Comparison of ENCODE assay signal across 20 cellular contexts in genomic region chr17:82054351-82055022, GRCh38. TPM values are rescaled to one million over a fixed set of nuclear protein-coding genes. Genes with fewer than 3 reads are reported as not detected.
DNase-seq lines count a peak whose midpoint lies in the region; ATAC-seq and TF ChIP-seq lines count a peak whose summit lies in the region.
"Had no signal": no experiment of that assay in that cellular context is flagged by ENCODE, and none has a peak within 500 bp of the region (broad histone marks: within the 10 kb centered on the region; RNA-seq: fewer than 3 reads in every experiment).

No MANE protein-coding gene starts in this region.

- peaks cover 9% of the 10 kb centered on the region for H3K4me1 ChIP-seq in ovary (ENCODE audit: insufficient read depth)
- peaks cover 16% of the 10 kb centered on the region for H3K4me1 ChIP-seq in smooth muscle cell (ENCODE audit: low read depth)

- H3K27ac Mint-ChIP-seq in central memory CD8-positive, alpha-beta T cell (ENCODE audit: low read depth): no peak overlapping the region
- H3K27ac Mint-ChIP-seq: activated B cell treated with CpG ODN at 0.5 μM for 24 hours; progenitor cell of endocrine pancreas; T-helper 2 cell treated with Interferon-gamma antibody and Interleukin-4, amounts not matched to agents 5 μg/mL and 100 μg/mL, for 36 hours had no signal

- TF ChIP-seq CTCF in ovary (IDR thresholded peaks at IDR 0.05) (no peak), smooth muscle cell (IDR thresholded peaks at IDR 0.05; ENCODE audit: borderline replicate concordance, insufficient read depth, poor library complexity, severe bottlenecking) (no peak)

- H3F3A ChIP-seq in smooth muscle cell (ENCODE audit: low read depth): no peaks in the 10 kb centered on the region

- H3K27ac ChIP-seq in ovary (no peak overlapping the region), smooth muscle cell (ENCODE audit: low read depth) (no peak overlapping the region)

- H3K4me3 ChIP-seq in ovary (no peak overlapping the region), smooth muscle cell (no peak overlapping the region)
- H3K4me3 ChIP-seq: HAP-1 had no signal

- no peak overlapping the region for H3K4me2 ChIP-seq in smooth muscle cell

- peak; percentile 40 for DNase-seq in Right ventricle myocardium inferior (ENCODE audit: missing footprints)
- no peak for DNase-seq in Right ventricle myocardium superior
- DNase-seq in Daoy (ENCODE audit: low read depth): peak; percentile 10
- no peak for DNase-seq in central memory CD8-positive, alpha-beta T cell (ENCODE audit: low spot score in 2 of 2)
- DNase-seq in ovary: peak in 3 of 5 donors; percentile 25 to 38 (median 27)
- no peak for DNase-seq in smooth muscle cell (lab: John Stamatoyannopoulos, UW; ENCODE audit: unreplicated experiment)
- no peak for DNase-seq in erythroblast (lab: John Stamatoyannopoulos, UW)
- DNase-seq: activated B cell treated with CpG ODN at 0.5 μM for 24 hours; activated effector memory CD4-positive, alpha-beta T cell treated with Interleukin-2 at 50 U/mL for 16 hours; amniotic stem cell; NCI-H1092 treated with DMSO at 0.1 percent for 48 hours; NCI-H2029 treated with DMSO at 0.1 percent for 48 hours; stimulated activated CD4-positive, alpha-beta T cell treated with anti-CD3 and anti-CD28 coated beads, Interleukin-2, amount 100 ng/mL, for 48 hours; trophoblast cell had no signal

- ATAC-seq in Right ventricle myocardium inferior: no peak
- no peak for ATAC-seq in Right ventricle myocardium superior (ENCODE audit: poor library complexity)
- no peak for ATAC-seq in central memory CD8-positive, alpha-beta T cell (replicated peaks; ENCODE audit: extremely low read depth, poor library complexity, severe bottlenecking)
- ATAC-seq in HG02798 (IDR thresholded peaks at IDR 0.05; ENCODE audit: poor library complexity, unreplicated experiment): no peak
- ATAC-seq: Panc1 had no signal

- H3K27me3 ChIP-seq in ovary: no peaks in the 10 kb centered on the region
- H3K27me3 ChIP-seq in smooth muscle cell (ENCODE audit: low read depth): no peaks in the 10 kb centered on the region

- peaks cover 7% of the 10 kb centered on the region for H4K20me1 ChIP-seq in smooth muscle cell (ENCODE audit: low read depth)

- intact Hi-C loops in Right ventricle myocardium inferior (cut with DNase I) (no loop called here), Right ventricle myocardium superior (cut with DNase I) (no loop called here), ovary (cut with DNase I) (loop anchor here in 1 of 4 donors (10.0 kb wide), 1 partner anchor 60 kb away; no protein-coding TSS in a partner anchor)

- H3K27me3 Mint-ChIP-seq in central memory CD8-positive, alpha-beta T cell: no peaks in the 10 kb centered on the region
- H3K27me3 Mint-ChIP-seq: activated B cell treated with CpG ODN at 0.5 μM for 24 hours; dendritic cell treated with granulocyte-macrophage colony-stimulating factor and Interleukin-4, amounts not matched to agents 40 ng/mL and 50 ng/mL, for 4 days; progenitor cell of endocrine pancreas had no signal

- H3K36me3 ChIP-seq in ovary (no peaks in the 10 kb centered on the region), smooth muscle cell (ENCODE audit: low read depth) (no peaks in the 10 kb centered on the region)

- peaks cover 23% of the 10 kb centered on the region for H3K79me2 ChIP-seq in smooth muscle cell (ENCODE audit: low read depth)

- TF ChIP-seq EP300 in ovary (IDR thresholded peaks at IDR 0.05): no peak

- H3K4me1 Mint-ChIP-seq in central memory CD8-positive, alpha-beta T cell: peaks cover 5% of the 10 kb centered on the region

- TF ChIP-seq POLR2A in ovary (IDR thresholded peaks at IDR 0.05) (no peak), erythroblast (IDR thresholded peaks at IDR 0.05; ENCODE audit: low read length) (no peak)

- H3K36me3 Mint-ChIP-seq in central memory CD8-positive, alpha-beta T cell (ENCODE audit: insufficient read depth): peaks cover 13% of the 10 kb centered on the region

- peak overlapping the region; percentile 78 for H3K4me3 Mint-ChIP-seq in central memory CD8-positive, alpha-beta T cell
- H3K4me3 Mint-ChIP-seq: activated B cell treated with CpG ODN at 0.5 μM for 24 hours; dendritic cell treated with granulocyte-macrophage colony-stimulating factor and Interleukin-4, amounts not matched to agents 40 ng/mL and 50 ng/mL, for 4 days had no signal

- H2AFZ ChIP-seq in smooth muscle cell (ENCODE audit: low read depth): no peak overlapping the region

- no peak overlapping the region for H3K9ac ChIP-seq in smooth muscle cell (ENCODE audit: low read depth)

- H3K9me3 Mint-ChIP-seq in central memory CD8-positive, alpha-beta T cell: no peaks in the 10 kb centered on the region
- H3K9me3 Mint-ChIP-seq: activated B cell treated with CpG ODN at 0.5 μM for 24 hours; dendritic cell treated with granulocyte-macrophage colony-stimulating factor and Interleukin-4, amounts not matched to agents 40 ng/mL and 50 ng/mL, for 4 days; T-helper 2 cell treated with Interferon-gamma antibody and Interleukin-4, amounts not matched to agents 5 μg/mL and 100 μg/mL, for 36 hours had no signal

- H3K9me3 ChIP-seq in ovary: no peaks in the 10 kb centered on the region
- no peaks in the 10 kb centered on the region for H3K9me3 ChIP-seq in smooth muscle cell (replicated peaks; ENCODE audit: low read depth)
- H3K9me3 ChIP-seq: HAP-1 had no signal

- 80 to 85% (median 83%) methylated on average over 36 to 38 of the region's 38 CpGs for WGBS in ovary, 3 donors
- WGBS in smooth muscle cell (ENCODE audit: low lambda C conversion rate): 96% methylated on average over 37 of the region's 38 CpGs

RNA-seq across cellular contexts. Expression of gene GPS1, which starts 2.8 kb away (rescaled TPM):
- total RNA-seq in Right ventricle myocardium inferior: 80.9 TPM
- 86.5 TPM for total RNA-seq in Right ventricle myocardium superior
- 180 and 190 TPM in 2 replicates for total RNA-seq in Daoy (2014; rRNA removed; shearing (Covaris generic))
- total RNA-seq in ovary: 10 to 100 TPM; 48.8 to 96.2 (median 80.1) TPM
- 10 to 100 TPM; 12.4 to 77.8 TPM for polyA plus RNA-seq in ovary
- total RNA-seq in smooth muscle cell: 72.0 and 93.7 TPM in 2 replicates
- polyA plus RNA-seq in smooth muscle cell: 134 and 143 TPM in 2 replicates

RNA-seq across cellular contexts. Expression of gene RFNG, which starts 2.9 kb away (rescaled TPM):
- total RNA-seq in Right ventricle myocardium inferior (19.3 TPM), Right ventricle myocardium superior (20.5 TPM), ovary (10 to 100 TPM; 33.3 to 53.0 (median 44.7) TPM), smooth muscle cell (20.3 and 27.1 TPM in 2 replicates)
- 18.8 and 20.2 TPM in 2 replicates for total RNA-seq in Daoy (2014; rRNA removed; shearing (Covaris generic))
- polyA plus RNA-seq in ovary (10 to 100 TPM; 20.9 to 61.3 TPM), smooth muscle cell (54.9 and 58.8 TPM in 2 replicates)

RNA-seq across cellular contexts. Expression of gene DUS1L, which starts 11.1 kb away (rescaled TPM):
- total RNA-seq in Right ventricle myocardium inferior (59.3 TPM), Right ventricle myocardium superior (57.9 TPM), ovary (10 to 100 TPM; 40.1 to 72.4 (median 67.7) TPM), smooth muscle cell (30.7 and 49.4 TPM in 2 replicates)
- total RNA-seq in Daoy (2014; rRNA removed; shearing (Covaris generic)): 82.5 and 99.0 TPM in 2 replicates
- polyA plus RNA-seq in ovary (10 to 100 TPM; 15.0 to 62.5 TPM), smooth muscle cell (125 and 141 TPM in 2 replicates)

RNA-seq across cellular contexts. Expression of gene DCXR, which starts 17.0 kb away (rescaled TPM):
- total RNA-seq in Right ventricle myocardium inferior (175 TPM), Right ventricle myocardium superior (178 TPM), ovary (100 to 1,000 TPM in 6 of 7 donors, 10 to 100 TPM in 1; 87.6 to 217 (median 131) TPM), smooth muscle cell (34.9 and 46.4 TPM in 2 replicates)
- 57.0 and 92.7 TPM in 2 replicates for total RNA-seq in Daoy (2014; rRNA removed; shearing (Covaris generic))
- polyA plus RNA-seq in ovary (100 to 1,000 TPM in 1 of 2 donors, 10 to 100 TPM in 1; 16.7 to 144 TPM), smooth muscle cell (84.4 and 89.4 TPM in 2 replicates)

RNA-seq across cellular contexts. Expression of gene RAC3, which starts 23.0 kb away (rescaled TPM):
- 2.2 TPM for total RNA-seq in Right ventricle myocardium inferior
- 0.97 TPM for total RNA-seq in Right ventricle myocardium superior
- 9.3 and 16.9 TPM in 2 replicates for total RNA-seq in Daoy (2014; rRNA removed; shearing (Covaris generic))
- total RNA-seq in ovary: 1 to 10 TPM; 1.2 to 7.8 (median 3.3) TPM
- 1 to 10 TPM in 1 of 2 donors, under 1 TPM in 1; 0.40 to 5.8 TPM for polyA plus RNA-seq in ovary
- total RNA-seq in smooth muscle cell: 29.2 and 33.0 TPM in 2 replicates
- 12.1 and 15.3 TPM in 2 replicates for polyA plus RNA-seq in smooth muscle cell

Comparison
In these comparisons a context has a peak if more than half of its experiments do, and no peak if none do; other contexts are left out.
1. DNase-seq: peak in Right ventricle myocardium inferior (single experiment), Daoy (single experiment) and ovary (3 of 5); none in Right ventricle myocardium superior (single experiment), central memory CD8-positive, alpha-beta T cell (0 of 2), smooth muscle cell (single experiment) and erythroblast (0 of 2).